Comparison of ENCODE assay signal across 22 cellular contexts in genomic region chr1:54114955-54115354, GRCh38. TPM values are rescaled to one million over a fixed set of nuclear protein-coding genes. Genes with fewer than 3 reads are reported as not detected.
DNase-seq lines count a peak whose midpoint lies in the region; ATAC-seq and TF ChIP-seq lines count a peak whose summit lies in the region.
"Had no signal": no experiment of that assay in that cellular context is flagged by ENCODE, and none has a peak within 500 bp of the region (broad histone marks: within the 10 kb centered on the region; RNA-seq: fewer than 3 reads in every experiment).

No MANE protein-coding gene starts in this region.

- H2AK9ac ChIP-seq in IMR-90 (replicated peaks; ENCODE audit: low read depth, low read length, poor library complexity) = no peak overlapping the region

- 83% methylated on average over 1 of the region's 6 CpGs; no CpG with 5 or more reads in 1 of the 2 experiments for WGBS in IMR-90 (ENCODE audit: extremely low coverage in 2 of 2, insufficient read length in 1 of 2), 2 experiments
- 27 to 36% (median 32%) methylated on average over 6 of the region's 6 CpGs for WGBS in psoas muscle, 3 donors
- 63 to 78% methylated on average over 6 of the region's 6 CpGs for WGBS in tibial nerve, 2 donors

- H3K9ac ChIP-seq in IMR-90 (ENCODE audit: low read depth, low read length) = no peak overlapping the region

- CTCF ChIA-PET in IMR-90 (lab: Yijun Ruan, JAX) = interaction anchor here (1.7 kb wide), 1 partner anchor 33 kb away, joined by 4 read pairs; no protein-coding TSS in a partner anchor

- no peak for TF ChIP-seq EP300 in tibial nerve (IDR thresholded peaks at IDR 0.05)

- TF ChIP-seq POLR2A in IMR-90 (IDR thresholded peaks at IDR 0.05; ENCODE audit: low read depth, low read length) (no peak), tibial nerve (IDR thresholded peaks at IDR 0.05) (no peak)

- H4K91ac ChIP-seq in IMR-90 (ENCODE audit: insufficient read depth, low read depth, low read length) = no peak overlapping the region

- no peak for TF ChIP-seq RAD21 in IMR-90 (IDR thresholded peaks at IDR 0.05; ENCODE audit: low read length)

- H2BK15ac ChIP-seq in IMR-90 (ENCODE audit: low read depth, low read length) = no peak overlapping the region

- no peak overlapping the region for H2BK5ac ChIP-seq in IMR-90 (ENCODE audit: low read depth, low read length, poor library complexity, severe bottlenecking)

- H3K18ac ChIP-seq in IMR-90 (ENCODE audit: low read depth, low read length) = no peak overlapping the region

- H2AFZ ChIP-seq in IMR-90 (replicated peaks; ENCODE audit: low read length, poor library complexity) = no peak overlapping the region
- H2AFZ ChIP-seq: GM23338 had no signal

- H3K79me1 ChIP-seq in IMR-90 (ENCODE audit: low read depth in 1 of 2, low read length in 2 of 2) = peaks cover 0 to 2% of the 10 kb centered on the region in 2 experiments; a peak in 1 of 4 replicates

- POLR2A ChIA-PET in IMR-90 (lab: Charles Lee; ENCODE audit: unreplicated experiment) = no interaction called here

- H2BK20ac ChIP-seq in IMR-90 (ENCODE audit: low read depth, low read length) = no peak overlapping the region

- H4K5ac ChIP-seq in IMR-90 (ENCODE audit: low read depth, low read length) = no peak overlapping the region

- H4K20me1 ChIP-seq in IMR-90 (ENCODE audit: insufficient read depth, low read length) = no peaks in the 10 kb centered on the region

- H3K27me3 ChIP-seq in H7 (ENCODE audit: control insufficient read depth, insufficient read depth, low read length) (no peaks in the 10 kb centered on the region), IMR-90 (ENCODE audit: control insufficient read depth, insufficient read depth, low read length) (no peaks in the 10 kb centered on the region; the same call in 1 of the 2 replicates), psoas muscle (ENCODE audit: insufficient read depth in 3 of 3, low read length in 2 of 3) (no peaks in the 10 kb centered on the region), tibial nerve (no peaks in the 10 kb centered on the region)
- H3K27me3 ChIP-seq: SJSA1 had no signal

- H3K27ac ChIP-seq in IMR-90 (ENCODE audit: insufficient read depth, low read length) = no peak overlapping the region
- no peak overlapping the region for H3K27ac ChIP-seq in psoas muscle
- no peak overlapping the region for H3K27ac ChIP-seq in tibial nerve
- H3K27ac ChIP-seq: A549, SJSA1 had no signal

- no peak overlapping the region for H3K4me2 ChIP-seq in IMR-90 (ENCODE audit: low read depth, low read length)
- H3K4me2 ChIP-seq: A549, GM23338 had no signal

- in situ Hi-C loops in IMR-90 (cut with MboI; ENCODE audit: low sequenced_read_pairs) = no loop called here

- BruUV-seq in IMR-90 (replicated peaks; lab: Mats Ljungman, UMichigan) = no TSS peak

- intact Hi-C loops in IMR-90 (cut with micrococcal nuclease) = no loop called here
- intact Hi-C loops in psoas muscle (cut with DNase I) = loop anchor here in 1 of 2 donors (10.0 kb wide), 1 partner anchor 90 kb away; the partner anchor contains the start of genes CYB5RL and MRPL37

- 0 out of 2 replicates have a peak overlapping the region, but pooled peaks have one; percentile 5 for H3K23ac ChIP-seq in IMR-90 (ENCODE audit: low read depth, low read length)

- no peak overlapping the region for H4K8ac ChIP-seq in IMR-90 (ENCODE audit: low read depth in 2 of 2, low read length in 2 of 2)

- H3K4me1 ChIP-seq in IMR-90 (ENCODE audit: control insufficient read depth, insufficient read depth, low read length) (peaks cover 9% of the 10 kb centered on the region), psoas muscle (peaks cover 13% of the 10 kb centered on the region), tibial nerve (no peaks in the 10 kb centered on the region)

- H3K56ac ChIP-seq in IMR-90 (ENCODE audit: extremely low read depth, insufficient read depth, low read length) = no peak overlapping the region

- dilution Hi-C loops in IMR-90 (cut with HindIII; ENCODE audit: low sequenced_read_pairs, unreplicated experiment) = no loop called here

- TF ChIP-seq CTCF in IMR-90 (conservative IDR thresholded peaks at IDR 0.05; ENCODE audit: low read depth, low read length) = no peak
- no peak for TF ChIP-seq CTCF in psoas muscle (IDR thresholded peaks at IDR 0.05)
- no peak for TF ChIP-seq CTCF in tibial nerve (IDR thresholded peaks at IDR 0.05)

- H2BK120ac ChIP-seq in IMR-90 (ENCODE audit: low read depth, low read length) = no peak overlapping the region

- H2AK5ac ChIP-seq in IMR-90 (ENCODE audit: low read depth, low read length) = no peak overlapping the region

- H3K9me3 ChIP-seq in IMR-90 (ENCODE audit: control insufficient read depth, insufficient read depth, low read length) (no peaks in the 10 kb centered on the region), psoas muscle (no peaks in the 10 kb centered on the region), tibial nerve (no peaks in the 10 kb centered on the region)
- H3K9me3 ChIP-seq: A549, SJSA1 had no signal

- H3K14ac ChIP-seq in IMR-90 (replicated peaks; ENCODE audit: low read depth, low read length) = no peak overlapping the region

- H3K36me3 ChIP-seq in H7 (replicated peaks; ENCODE audit: control insufficient read depth, insufficient read depth, low read length) (no peaks in the 10 kb centered on the region), IMR-90 (ENCODE audit: control insufficient read depth, insufficient read depth, low read length) (no peaks in the 10 kb centered on the region), psoas muscle (ENCODE audit: insufficient read depth in 1 of 2, low read depth in 1 of 2) (no peaks in the 10 kb centered on the region), tibial nerve (no peaks in the 10 kb centered on the region)
- H3K36me3 ChIP-seq: SJSA1 had no signal

- ATAC-seq in IMR-90 (ENCODE audit: low read depth) (no peak), psoas muscle (peak in 3 of 4 donors; percentile 76 to 86 (median 81))
- ATAC-seq: A549, GM23338, HCT116, Right ventricle myocardium inferior had no signal

- no peak overlapping the region for H3K4me3 ChIP-seq in H7 (ENCODE audit: insufficient read depth, low read depth, low read length)
- no peak overlapping the region for H3K4me3 ChIP-seq in IMR-90 (ENCODE audit: insufficient read depth, low read depth, low read length)
- no peak overlapping the region for H3K4me3 ChIP-seq in psoas muscle
- no peak overlapping the region for H3K4me3 ChIP-seq in tibial nerve
- H3K4me3 ChIP-seq: A549, GM23338, SJSA1 had no signal

- DNase-seq in H7 (peak; percentile 8), IMR-90 (no peak), islet precursor cell (peak; percentile 63), psoas muscle (no peak), NCI-H1930 (lab: John Stamatoyannopoulos, UW) (no peak), tibial nerve (ENCODE audit: low spot score in 2 of 2) (no peak), GOT3 (lab: John Stamatoyannopoulos, UW) (no peak)
- DNase-seq: EL, GF-D8, MM.1S, NCI-H1048, NCI-H1417 treated with DMSO at 0.1 percent for 48 hours, NCI-H187, NCI-H345, NCI-H524 had no signal

- H3K4ac ChIP-seq in IMR-90 (ENCODE audit: low read depth, low read length) = no peak overlapping the region

- H3K9me1 ChIP-seq in IMR-90 (ENCODE audit: insufficient read depth, low read length) = peaks cover 25% of the 10 kb centered on the region

TF ChIP-seq in IMR-90, 13 proteins besides CTCF, POLR2A, EP300 and RAD21:
- TF ChIP-seq, protein P1, sequence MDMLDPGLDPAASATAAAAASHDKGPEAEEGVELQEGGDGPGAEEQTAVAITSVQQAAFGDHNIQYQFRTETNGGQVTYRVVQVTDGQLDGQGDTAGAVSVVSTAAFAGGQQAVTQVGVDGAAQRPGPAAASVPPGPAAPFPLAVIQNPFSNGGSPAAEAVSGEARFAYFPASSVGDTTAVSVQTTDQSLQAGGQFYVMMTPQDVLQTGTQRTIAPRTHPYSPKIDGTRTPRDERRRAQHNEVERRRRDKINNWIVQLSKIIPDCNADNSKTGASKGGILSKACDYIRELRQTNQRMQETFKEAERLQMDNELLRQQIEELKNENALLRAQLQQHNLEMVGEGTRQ (IDR thresholded peaks at IDR 0.05; ENCODE audit: low read depth, low read length) = no peak
- TF ChIP-seq MAZ (IDR thresholded peaks at IDR 0.05; ENCODE audit: borderline replicate concordance, low read depth, low read length) = no peak
- no peak for TF ChIP-seq SMC3 (IDR thresholded peaks at IDR 0.05; ENCODE audit: low read depth, low read length)
- TF ChIP-seq FOS (IDR thresholded peaks at IDR 0.05; ENCODE audit: low read depth, low read length) = no peak
- no peak for TF ChIP-seq NFE2L2 (IDR thresholded peaks at IDR 0.05; ENCODE audit: low read depth, low read length)
- no peak for TF ChIP-seq CHD1 (IDR thresholded peaks at IDR 0.05; ENCODE audit: low read depth, low read length)
- TF ChIP-seq BHLHE40 (IDR thresholded peaks at IDR 0.05; ENCODE audit: low read depth, low read length) = no peak
- TF ChIP-seq RCOR1 (IDR thresholded peaks at IDR 0.05; ENCODE audit: insufficient replicate concordance, low read length) = no peak
- no peak for TF ChIP-seq MAFK (IDR thresholded peaks at IDR 0.05; ENCODE audit: low read depth, low read length)
- TF ChIP-seq RFX5 (IDR thresholded peaks at IDR 0.05; ENCODE audit: low read depth, low read length) = no peak

RNA-seq across cellular contexts. Expression of gene CDCP2, which starts 37.8 kb away (rescaled TPM):
- total RNA-seq in H7 (2014; rRNA removed; shearing (Covaris generic)) = not detected in 2 replicates
- total RNA-seq in IMR-90 (2012; rRNA removed) = not detected in 2 replicates
- not detected in 2 replicates for polyA plus RNA-seq in IMR-90 (2012; rRNA removed)
- not detected in 2 replicates for polyA plus RNA-seq in IMR-90 (2012; cell fraction: cytosol; rRNA removed)
- polyA plus RNA-seq in IMR-90 (2012; cell fraction: nucleus; rRNA removed; ENCODE audit: low replicate concordance) = not detected in 2 replicates
- total RNA-seq in psoas muscle = not detected
- not detected for polyA plus RNA-seq in psoas muscle
- total RNA-seq in tibial nerve = under 1 TPM in 2 of 4 donors, not detected in 2; 0.30 to 0.44 TPM
- total RNA-seq: B cell, GM23338, Right ventricle myocardium inferior, SJSA1 had no signal
- polyA plus RNA-seq: A549, CD14-positive monocyte, GM23338 had no signal

Comparison
In these comparisons a context has a peak if more than half of its experiments do, and no peak if none do; other contexts are left out.
1. DNase-seq: peak in H7 (single experiment) and islet precursor cell (single experiment); none in IMR-90 (single experiment), psoas muscle (0 of 2), NCI-H1930 (0 of 2), tibial nerve (0 of 2) and GOT3 (single experiment).